8 cellular contexts compared by ENCODE assay signal in genomic region chr3:184812845-184813157, GRCh38. TPM values are rescaled to one million over a fixed set of nuclear protein-coding genes. Genes with fewer than 3 reads are reported as not detected.
DNase-seq lines count a peak whose midpoint lies in the region; ATAC-seq and TF ChIP-seq lines count a peak whose summit lies in the region.

No MANE protein-coding gene starts in this region.

- no TSS peak for BruUV-seq in Panc1 (replicated peaks; lab: Mats Ljungman, UMichigan)

- no peak overlapping the region for H4K91ac ChIP-seq in trophoblast cell (ENCODE audit: low read depth, low read length)

- no peak for TF ChIP-seq POLR2A in esophagus muscularis mucosa (IDR thresholded peaks at IDR 0.05; ENCODE audit: low read depth)

- H3K79me1 ChIP-seq in trophoblast cell (ENCODE audit: low read length), result peaks cover 2% of the 10 kb centered on the region

- H3K79me2 ChIP-seq in trophoblast cell (ENCODE audit: control insufficient read depth, insufficient read depth, low read length, poor library complexity), result peaks cover 2% of the 10 kb centered on the region

- H4K12ac ChIP-seq in trophoblast cell (ENCODE audit: low read depth, low read length), result no peak overlapping the region

- H2AK5ac ChIP-seq in trophoblast cell (ENCODE audit: low read length), result no peak overlapping the region

- no peak for TF ChIP-seq EP300 in esophagus muscularis mucosa (IDR thresholded peaks at IDR 0.05)

- no peaks in the 10 kb centered on the region for H3K27me3 ChIP-seq in Panc1 (ENCODE audit: control insufficient read depth, insufficient read depth, low read length)
- H3K27me3 ChIP-seq in esophagus muscularis mucosa, result no peaks in the 10 kb centered on the region
- no peaks in the 10 kb centered on the region for H3K27me3 ChIP-seq in trophoblast cell (ENCODE audit: insufficient read depth, low read length)

- no peak overlapping the region for H3K4ac ChIP-seq in trophoblast cell (ENCODE audit: low read depth, low read length)

- H3K4me2 ChIP-seq in trophoblast cell (ENCODE audit: low read length), result peak overlapping the region; percentile 90

- peak overlapping the region; percentile 88 for H3K27ac ChIP-seq in Panc1 (ENCODE audit: low read length)
- peak overlapping the region in 2 of 4 donors; percentile 79 to 81 for H3K27ac ChIP-seq in esophagus muscularis mucosa (replicated peaks in 1 of 4)
- no peak overlapping the region for H3K27ac ChIP-seq in trophoblast cell (ENCODE audit: low read depth, low read length)

- no peak overlapping the region for H4K8ac ChIP-seq in trophoblast cell (ENCODE audit: low read depth, low read length)

- DNase-seq in Panc1 (ENCODE audit: low read depth, low spot score) (no peak), esophagus muscularis mucosa (ENCODE audit: extremely low spot score) (no peak), trophoblast cell (no peak), GOT3 (lab: John Stamatoyannopoulos, UW) (no peak), COR-L47 (lab: John Stamatoyannopoulos, UW) (no peak), Kasumi-1 (lab: John Stamatoyannopoulos, UW) (no peak), SW480 (ENCODE audit: low spot score) (no peak)

- CTCF ChIA-PET in Panc1 (lab: Charles Lee), result interaction anchor here (1.4 kb wide), 1 partner anchor 10 kb away, joined by 3 read pairs; no protein-coding TSS in a partner anchor

- H3K18ac ChIP-seq in trophoblast cell (ENCODE audit: low read length), result no peak overlapping the region

- no peaks in the 10 kb centered on the region for H3K9me3 ChIP-seq in ES-I3 (ENCODE audit: control insufficient read depth, insufficient read depth, low read length)
- no peaks in the 10 kb centered on the region for H3K9me3 ChIP-seq in Panc1 (ENCODE audit: control insufficient read depth, insufficient read depth, low read depth, low read length)
- no peaks in the 10 kb centered on the region for H3K9me3 ChIP-seq in esophagus muscularis mucosa
- no peaks in the 10 kb centered on the region for H3K9me3 ChIP-seq in trophoblast cell (ENCODE audit: insufficient read depth, low read depth, low read length)

- no peak overlapping the region for H3K14ac ChIP-seq in trophoblast cell (ENCODE audit: low read length)

- H2BK5ac ChIP-seq in trophoblast cell (ENCODE audit: low read depth, low read length, poor library complexity), result no peak overlapping the region

- no peak overlapping the region for H2BK120ac ChIP-seq in trophoblast cell (ENCODE audit: insufficient read depth, low read length, poor library complexity)

- intact Hi-C loops in Panc1 (cut with micrococcal nuclease; ENCODE audit: unreplicated experiment), result no loop called here
- intact Hi-C loops in esophagus muscularis mucosa (cut with DNase I), result loop anchor here (5.0 kb wide), 1 partner anchor 930 kb away; the partner anchor contains the start of gene PARL

- WGBS in esophagus muscularis mucosa, result 73% methylated on average over 2 of the region's 7 CpGs
- WGBS in trophoblast cell (ENCODE audit: extremely low coverage, insufficient coverage, insufficient read length), result no CpG with 5 or more reads among the region's 7 CpGs

- H2AFZ ChIP-seq in trophoblast cell (ENCODE audit: insufficient read depth, low read length, poor library complexity), result no peak overlapping the region

- H3K36me3 ChIP-seq in ES-I3 (ENCODE audit: insufficient read depth, low read length), result no peaks in the 10 kb centered on the region
- peaks cover 7% of the 10 kb centered on the region; the same call in 1 of the 2 replicates for H3K36me3 ChIP-seq in Panc1 (ENCODE audit: control insufficient read depth, insufficient read depth, low read length)
- peaks cover 0 to 9% (median 0%) of the 10 kb centered on the region in 4 donors for H3K36me3 ChIP-seq in esophagus muscularis mucosa
- H3K36me3 ChIP-seq in trophoblast cell (ENCODE audit: control insufficient read depth in 1 of 2, insufficient read depth in 2 of 2, low read length in 2 of 2), result peaks cover 2% of the 10 kb centered on the region in 2 experiments

- H3K9ac ChIP-seq in ES-I3 (ENCODE audit: low read depth, low read length) (peak overlapping the region; percentile 86; the same call in 1 of the 2 replicates), trophoblast cell (ENCODE audit: low read length) (no peak overlapping the region)

- H3K4me3 ChIP-seq in Panc1 (ENCODE audit: low read depth in 2 of 2, low read length in 2 of 2), result peak overlapping the region; percentile 90 to 98
- peak overlapping the region; percentile 80 to 91 (median 88) for H3K4me3 ChIP-seq in esophagus muscularis mucosa
- peak overlapping the region; percentile 85 for H3K4me3 ChIP-seq in trophoblast cell (ENCODE audit: low read depth, low read length)

- in situ Hi-C loops in Panc1 (cut with HindIII; ENCODE audit: low pct_unique_long_range_greater_than_20kb, low sequenced_read_pairs), result no loop called here

- H3K4me1 ChIP-seq in ES-I3 (ENCODE audit: insufficient read depth, low read length) (no peaks in the 10 kb centered on the region; the same call in 1 of the 2 replicates), Panc1 (ENCODE audit: control insufficient read depth, insufficient read depth, low read length) (peaks cover 13% of the 10 kb centered on the region), esophagus muscularis mucosa (peaks cover 18 to 27% (median 26%) of the 10 kb centered on the region in 4 donors), trophoblast cell (ENCODE audit: control insufficient read depth in 1 of 2, insufficient read depth in 2 of 2, low read length in 2 of 2) (peaks cover 3 to 4% of the 10 kb centered on the region in 2 experiments)

- H2BK12ac ChIP-seq in trophoblast cell (ENCODE audit: low read length), result no peak overlapping the region

- no peak overlapping the region for H3K23ac ChIP-seq in trophoblast cell (ENCODE audit: low read length)

- ATAC-seq in Panc1, result peak; percentile 18; the same call in 1 of the 2 replicates

- POLR2A ChIA-PET in Panc1 (lab: Charles Lee), result no interaction called here

- no peak for TF ChIP-seq CTCF in Panc1 (IDR thresholded peaks at IDR 0.05)
- TF ChIP-seq CTCF in esophagus muscularis mucosa (IDR thresholded peaks at IDR 0.05), result no peak

RNA-seq across cellular contexts. Expression of gene VPS8, which starts 0.8 kb away (rescaled TPM):
- total RNA-seq in Panc1 (2021; ENCODE audit: unreplicated experiment), result 72.3 TPM
- 20.5 TPM for polyA plus RNA-seq in Panc1 (2012; ENCODE audit: insufficient read length)
- 10 to 100 TPM; 31.0 to 39.0 (median 32.6) TPM for total RNA-seq in esophagus muscularis mucosa
- 9.8 and 10.1 TPM in 2 replicates for polyA plus RNA-seq in trophoblast cell (2013)
